8 cellular contexts compared by ENCODE assay signal in genomic region chr15:99476413-99477222, GRCh38.
DNase-seq lines count a peak whose midpoint lies in the region; ATAC-seq and TF ChIP-seq lines count a peak whose summit lies in the region.

No MANE protein-coding gene starts in this region.

- no peaks in the 10 kb centered on the region for H3K36me3 Mint-ChIP-seq in CD4-positive, alpha-beta T cell (ENCODE audit: low read depth)

- intact Hi-C loops in CD4-positive, alpha-beta T cell (cut with DNase I, micrococcal nuclease) = no loop called here

- H3K27me3 ChIP-seq in CD4-positive, alpha-beta T cell (ENCODE audit: control insufficient read depth, insufficient read depth, low read length) = no peaks in the 10 kb centered on the region
- peaks cover 6% of the 10 kb centered on the region for H3K27me3 ChIP-seq in adipocyte (replicated peaks; ENCODE audit: control insufficient read depth, insufficient read depth, low read length)
- H3K27me3 ChIP-seq in right atrium auricular region = no peaks in the 10 kb centered on the region

- POLR2A ChIA-PET in CD4-positive, alpha-beta T cell (lab: Charles Lee) = interaction anchor here (0.7 to 1.2 kb wide), 3 partner anchors 26 to 206 kb away, joined by 3 read pairs; no protein-coding TSS in a partner anchor

- TF ChIP-seq CTCF in CD4-positive, alpha-beta T cell (IDR thresholded peaks at IDR 0.05) = no peak
- no peak for TF ChIP-seq CTCF in right atrium auricular region (IDR thresholded peaks at IDR 0.05)

- no peaks in the 10 kb centered on the region for H3K9me3 Mint-ChIP-seq in CD4-positive, alpha-beta T cell

- no peaks in the 10 kb centered on the region for H3K27me3 Mint-ChIP-seq in CD4-positive, alpha-beta T cell

- no peak overlapping the region for H3K27ac ChIP-seq in CD4-positive, alpha-beta T cell (ENCODE audit: low read depth, low read length)
- peak overlapping the region; percentile 54 to 73 for H3K27ac ChIP-seq in right atrium auricular region

- CTCF ChIA-PET in CD4-positive, alpha-beta T cell (lab: Charles Lee) = no interaction called here

- peak; percentile 67 for ATAC-seq in CD4-positive, alpha-beta T cell (ENCODE audit: poor library complexity)
- ATAC-seq in GM21528 (IDR thresholded peaks at IDR 0.05; ENCODE audit: low FRiP score, unreplicated experiment) (peak; percentile 59), HG02981 (IDR thresholded peaks at IDR 0.05; ENCODE audit: unreplicated experiment) (no peak)

- no peaks in the 10 kb centered on the region for H3K9me3 ChIP-seq in CD4-positive, alpha-beta T cell (ENCODE audit: control insufficient read depth, low read length)
- H3K9me3 ChIP-seq in adipocyte (ENCODE audit: control insufficient read depth, low read length) = no peaks in the 10 kb centered on the region
- no peaks in the 10 kb centered on the region for H3K9me3 ChIP-seq in right atrium auricular region

- H3K9ac ChIP-seq in adipocyte (ENCODE audit: low read length) = peak overlapping the region; percentile 38

- peaks cover 32% of the 10 kb centered on the region for H3K4me1 Mint-ChIP-seq in CD4-positive, alpha-beta T cell (ENCODE audit: low read depth)

- peak overlapping the region; percentile 11 for H3K4me3 Mint-ChIP-seq in CD4-positive, alpha-beta T cell

- H3K27ac Mint-ChIP-seq in CD4-positive, alpha-beta T cell = peak overlapping the region; percentile 9

- no peak overlapping the region for H3K4me3 ChIP-seq in adipocyte (ENCODE audit: low read length)
- no peak overlapping the region for H3K4me3 ChIP-seq in right atrium auricular region
- H3K4me3 ChIP-seq in skeletal muscle cell (ENCODE audit: low read depth, low read length) = peak overlapping the region; percentile 1

- peak in 5 of 10 experiments; percentile 31 to 56 (median 47) for DNase-seq in CD4-positive, alpha-beta T cell
- DNase-seq in NCI-H226 (peak; percentile 99), adipocyte (ENCODE audit: low read depth) (peak; percentile 95), right atrium auricular region (ENCODE audit: low spot score) (peak; percentile 86), skeletal muscle cell (ENCODE audit: low read depth) (peak; percentile 96), NCI-H2081 (lab: John Stamatoyannopoulos, UW) (no peak)

- H3K4me1 ChIP-seq in adipocyte (ENCODE audit: control insufficient read depth, insufficient read depth, low read length) (peaks cover 11% of the 10 kb centered on the region), right atrium auricular region (peaks cover 2 to 67% of the 10 kb centered on the region in 2 donors)

- no peaks in the 10 kb centered on the region for H3K36me3 ChIP-seq in adipocyte (ENCODE audit: control insufficient read depth, insufficient read depth, low read length, severe bottlenecking)
- H3K36me3 ChIP-seq in right atrium auricular region = no peaks in the 10 kb centered on the region

Comparison
In these comparisons a context has a peak if more than half of its experiments do, and no peak if none do; other contexts are left out.
1. DNase-seq: peak in NCI-H226 (single experiment), adipocyte (single experiment), right atrium auricular region (single experiment) and skeletal muscle cell (single experiment); none in NCI-H2081 (0 of 2).